Comparison of ENCODE assay signal across 7 cellular contexts in genomic region chr13:28820099-28821051, GRCh38. TPM values are rescaled to one million over a fixed set of nuclear protein-coding genes. Genes with fewer than 3 reads are reported as not detected.
DNase-seq lines count a peak whose midpoint lies in the region; ATAC-seq and TF ChIP-seq lines count a peak whose summit lies in the region.

Gene MTUS2 (plus strand): TSS chr13:28820339.

- H3K4me2 ChIP-seq in trophoblast cell (ENCODE audit: low read length) = peak within 1 kb of the TSS; percentile 96

- peak within 1 kb of the TSS; percentile 84 for H3K4me3 Mint-ChIP-seq in glutamatergic neuron (ENCODE audit: unreplicated experiment)

- no peak within 1 kb of the TSS for H2BK12ac ChIP-seq in trophoblast cell (ENCODE audit: low read length)

- no peak within 1 kb of the TSS for H3K23ac ChIP-seq in trophoblast cell (ENCODE audit: low read length)

- no peaks in the 10 kb centered on the region for H3K79me1 ChIP-seq in trophoblast cell (ENCODE audit: low read length)

- H2AFZ ChIP-seq in trophoblast cell (ENCODE audit: insufficient read depth, low read length, poor library complexity) = peak within 1 kb of the TSS; percentile 26

- no peak within 1 kb of the TSS for H3K4ac ChIP-seq in trophoblast cell (ENCODE audit: low read depth, low read length)

- H3K4me1 Mint-ChIP-seq in glutamatergic neuron (ENCODE audit: low read depth, unreplicated experiment) = peaks cover 6% of the 10 kb centered on the region

- no peak within 1 kb of the TSS for H2BK120ac ChIP-seq in trophoblast cell (ENCODE audit: insufficient read depth, low read length, poor library complexity)

- ATAC-seq in GM18909 (IDR thresholded peaks at IDR 0.05; ENCODE audit: poor library complexity, unreplicated experiment) (peak; percentile 39), HG03442 (IDR thresholded peaks at IDR 0.05; ENCODE audit: unreplicated experiment) (peak; percentile 48)

- peak within 1 kb of the TSS; percentile 70 for H3K4me3 ChIP-seq in trophoblast cell (ENCODE audit: low read depth, low read length)

- H3K4me1 ChIP-seq in trophoblast cell (ENCODE audit: control insufficient read depth in 1 of 2, insufficient read depth in 2 of 2, low read length in 2 of 2) = peaks cover 7 to 8% of the 10 kb centered on the region in 2 experiments

- H3K9ac ChIP-seq in trophoblast cell (ENCODE audit: low read length) = no peak within 1 kb of the TSS

- H2AK5ac ChIP-seq in trophoblast cell (ENCODE audit: low read length) = no peak within 1 kb of the TSS

- no peaks in the 10 kb centered on the region for H3K36me3 ChIP-seq in trophoblast cell (ENCODE audit: control insufficient read depth in 1 of 2, insufficient read depth in 2 of 2, low read length in 2 of 2)

- H3K27ac Mint-ChIP-seq in glutamatergic neuron (ENCODE audit: unreplicated experiment) = peak within 1 kb of the TSS; percentile 67

- H3K14ac ChIP-seq in trophoblast cell (ENCODE audit: low read length) = no peak within 1 kb of the TSS

- WGBS in trophoblast cell (ENCODE audit: extremely low coverage, insufficient coverage, insufficient read length) = no CpG with 5 or more reads among the region's 89 CpGs

- H3K18ac ChIP-seq in trophoblast cell (ENCODE audit: low read length) = no peak within 1 kb of the TSS

- H2BK5ac ChIP-seq in trophoblast cell (ENCODE audit: low read depth, low read length, poor library complexity) = no peak within 1 kb of the TSS

- H4K12ac ChIP-seq in trophoblast cell (ENCODE audit: low read depth, low read length) = no peak within 1 kb of the TSS

- H3K79me2 ChIP-seq in trophoblast cell (ENCODE audit: control insufficient read depth, insufficient read depth, low read length, poor library complexity) = no peaks in the 10 kb centered on the region

- peaks cover 9% of the 10 kb centered on the region for H3K27me3 Mint-ChIP-seq in glutamatergic neuron (ENCODE audit: unreplicated experiment)

- no peak within 1 kb of the TSS for H3K27ac ChIP-seq in trophoblast cell (ENCODE audit: low read depth, low read length)

- no peak within 1 kb of the TSS for H4K8ac ChIP-seq in trophoblast cell (ENCODE audit: low read depth, low read length)

- peaks cover 4% of the 10 kb centered on the region for H3K9me3 ChIP-seq in trophoblast cell (ENCODE audit: insufficient read depth, low read depth, low read length)

- H3K27me3 ChIP-seq in trophoblast cell (ENCODE audit: insufficient read depth, low read length) = peaks cover 20% of the 10 kb centered on the region

- TF ChIP-seq CTCF in glutamatergic neuron (IDR thresholded peaks at IDR 0.05; ENCODE audit: partially characterized antibody, unreplicated experiment) = no peak

- peak; percentile 19 for DNase-seq in activated T-cell treated with anti-CD3 and anti-CD28 coated beads, Interleukin-2, amount 50 U/mL, for 1 hour
- DNase-seq in glutamatergic neuron = no peak
- peak in 1 of 2 donors; percentile 15 for DNase-seq in trophoblast cell
- DNase-seq in effector CD8-positive, alpha-beta T cell (lab: John Stamatoyannopoulos, UW) = no peak
- no peak for DNase-seq in NCI-H2081 (lab: John Stamatoyannopoulos, UW)

- H3K9me3 Mint-ChIP-seq in glutamatergic neuron (ENCODE audit: unreplicated experiment) = peaks cover 8% of the 10 kb centered on the region

- H3K36me3 Mint-ChIP-seq in glutamatergic neuron (ENCODE audit: unreplicated experiment) = peaks cover 8% of the 10 kb centered on the region

- no peak within 1 kb of the TSS for H4K91ac ChIP-seq in trophoblast cell (ENCODE audit: low read depth, low read length)

RNA-seq across cellular contexts. Expression of gene MTUS2, which starts in this region (rescaled TPM):
- 6.8 TPM for total RNA-seq in glutamatergic neuron (ENCODE audit: unreplicated experiment)
- 9.9 and 13.3 TPM in 2 replicates for polyA plus RNA-seq in trophoblast cell (2013)
